In the genomic region with DNA sequence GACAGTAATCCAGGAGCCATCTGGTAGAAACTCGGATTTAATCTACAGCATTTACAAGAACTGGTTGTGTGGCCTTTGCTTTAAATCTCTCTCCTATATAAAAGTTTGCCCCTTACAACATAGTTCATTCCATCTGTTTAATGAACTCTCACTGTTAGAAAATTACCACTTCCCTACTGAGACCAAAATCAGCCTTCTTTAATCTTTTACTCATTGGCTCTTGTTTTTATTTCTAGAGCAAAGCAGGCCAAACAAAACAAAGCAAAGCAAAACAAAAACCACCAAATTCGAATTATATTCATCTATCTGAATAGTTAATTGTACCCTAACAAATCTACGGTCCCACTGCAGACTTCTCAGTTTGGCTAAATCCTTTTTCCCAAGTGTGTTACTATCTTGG, we compare ENCODE assay signal across 10 cellular contexts.
"Had no signal": no experiment of that assay in that cellular context is flagged by ENCODE, and none has a peak within 500 bp of the region (broad histone marks: within the 10 kb centered on the region; RNA-seq: fewer than 3 reads in every experiment).

No MANE protein-coding gene starts in this region.

- H3K36me3 ChIP-seq: thyroid gland had no signal

- H3K36me3 Mint-ChIP-seq: activated naive CD8-positive, alpha-beta T cell treated with anti-CD3 and anti-CD28 coated beads, Interleukin-2, amount 10 ng/mL, durations not matched to agents 7 days and 5 days; stimulated activated effector memory CD8-positive, alpha-beta T cell treated with anti-CD3 and anti-CD28 coated beads, Interleukin-12 subunit alpha, Interleukin-12 subunit beta, amount 100 ng/mL, for 72 hours had no signal

- H3K4me3 ChIP-seq: thyroid gland had no signal

- H3K4me3 Mint-ChIP-seq: activated B cell treated with CpG ODN at 0.5 μM for 24 hours; activated CD4-positive, alpha-beta T cell treated with anti-CD3 and anti-CD28 coated beads, Interleukin-2, amount 10 ng/mL, durations not matched to agents 7 days and 5 days; activated naive CD8-positive, alpha-beta T cell treated with anti-CD3 and anti-CD28 coated beads, Interleukin-2, amount 10 ng/mL, durations not matched to agents 7 days and 5 days; activated T-helper 1 cell treated with anti-CD3 and anti-CD28 coated beads, Interleukin-12 subunit alpha, Interleukin-12 subunit beta, Interleukin-2, Interleukin-4 antibody, amounts not matched to agents 30 ng/mL and 10 ng/mL and 1 ng/mL, durations not matched to agents 14 hours and 24 hours and 36 hours; stimulated activated effector memory CD8-positive, alpha-beta T cell treated with anti-CD3 and anti-CD28 coated beads, Interleukin-12 subunit alpha, Interleukin-12 subunit beta, amount 100 ng/mL, for 72 hours; T-helper 17 cell had no signal

- DNase-seq: activated B cell treated with CpG ODN at 0.5 μM for 24 hours; activated CD4-positive, alpha-beta T cell treated with anti-CD3 and anti-CD28 coated beads, Interleukin-2, amount 10 ng/mL, durations not matched to agents 7 days and 5 days; activated naive CD8-positive, alpha-beta T cell treated with anti-CD3 and anti-CD28 coated beads, Interleukin-2, amount 10 ng/mL, durations not matched to agents 7 days and 5 days; anterior cingulate cortex; dermis blood vessel endothelial cell; left ventricle myocardium superior; T-helper 17 cell; thyroid gland had no signal

- H3K27ac Mint-ChIP-seq: activated B cell treated with CpG ODN at 0.5 μM for 24 hours; activated CD4-positive, alpha-beta T cell treated with anti-CD3 and anti-CD28 coated beads, Interleukin-2, amount 10 ng/mL, durations not matched to agents 7 days and 5 days; activated naive CD8-positive, alpha-beta T cell treated with anti-CD3 and anti-CD28 coated beads, Interleukin-2, amount 10 ng/mL, durations not matched to agents 7 days and 5 days; activated T-helper 1 cell treated with anti-CD3 and anti-CD28 coated beads, Interleukin-12 subunit alpha, Interleukin-12 subunit beta, Interleukin-2, Interleukin-4 antibody, amounts not matched to agents 30 ng/mL and 10 ng/mL and 1 ng/mL, durations not matched to agents 14 hours and 24 hours and 36 hours; stimulated activated effector memory CD8-positive, alpha-beta T cell treated with anti-CD3 and anti-CD28 coated beads, Interleukin-12 subunit alpha, Interleukin-12 subunit beta, amount 100 ng/mL, for 72 hours; T-helper 17 cell had no signal

- H3K4me1 Mint-ChIP-seq: activated B cell treated with CpG ODN at 0.5 μM for 24 hours; activated CD4-positive, alpha-beta T cell treated with anti-CD3 and anti-CD28 coated beads, Interleukin-2, amount 10 ng/mL, durations not matched to agents 7 days and 5 days; activated naive CD8-positive, alpha-beta T cell treated with anti-CD3 and anti-CD28 coated beads, Interleukin-2, amount 10 ng/mL, durations not matched to agents 7 days and 5 days; stimulated activated effector memory CD8-positive, alpha-beta T cell treated with anti-CD3 and anti-CD28 coated beads, Interleukin-12 subunit alpha, Interleukin-12 subunit beta, amount 100 ng/mL, for 72 hours; T-helper 17 cell had no signal

- H3K27ac ChIP-seq: thyroid gland had no signal

- ATAC-seq: left ventricle myocardium superior; stimulated activated effector memory CD8-positive, alpha-beta T cell treated with anti-CD3 and anti-CD28 coated beads, Interleukin-12 subunit alpha, Interleukin-12 subunit beta, amount 100 ng/mL, for 72 hours; T-helper 17 cell had no signal

- H3K27me3 Mint-ChIP-seq: activated B cell treated with CpG ODN at 0.5 μM for 24 hours; activated CD4-positive, alpha-beta T cell treated with anti-CD3 and anti-CD28 coated beads, Interleukin-2, amount 10 ng/mL, durations not matched to agents 7 days and 5 days; activated naive CD8-positive, alpha-beta T cell treated with anti-CD3 and anti-CD28 coated beads, Interleukin-2, amount 10 ng/mL, durations not matched to agents 7 days and 5 days; T-helper 17 cell had no signal

- H3K27me3 ChIP-seq: thyroid gland had no signal

- H3K9me3 ChIP-seq: thyroid gland had no signal
